ENCODE assay signal across 16 cellular contexts in genomic region chr19:44892932-44893331, GRCh38. TPM values are rescaled to one million over a fixed set of nuclear protein-coding genes. Genes with fewer than 3 reads are reported as not detected.
DNase-seq lines count a peak whose midpoint lies in the region; ATAC-seq and TF ChIP-seq lines count a peak whose summit lies in the region.
"Had no signal": no experiment of that assay in that cellular context is flagged by ENCODE, and none has a peak within 500 bp of the region (broad histone marks: within the 10 kb centered on the region; RNA-seq: fewer than 3 reads in every experiment).

No MANE protein-coding gene starts in this region.

- no peak for ATAC-seq in Right ventricle myocardium inferior
- no peak for ATAC-seq in heart right ventricle
- ATAC-seq in stimulated activated naive CD8-positive, alpha-beta T cell treated with anti-CD3 and anti-CD28 coated beads, Interleukin-15, amount 100 ng/mL, for 72 hours = no peak
- no peak for ATAC-seq in HG02678 (IDR thresholded peaks at IDR 0.05; ENCODE audit: unreplicated experiment)

- no peaks in the 10 kb centered on the region for H3K27me3 ChIP-seq in heart right ventricle

- H3K36me3 Mint-ChIP-seq in endothelial cell (ENCODE audit: low read depth, unreplicated experiment) = peaks cover 54% of the 10 kb centered on the region

- no peak for TF ChIP-seq CTCF in heart right ventricle (IDR thresholded peaks at IDR 0.05)
- no peak for TF ChIP-seq CTCF in RWPE1 (conservative IDR thresholded peaks at IDR 0.05; ENCODE audit: low read depth)
- TF ChIP-seq CTCF in endothelial cell (IDR thresholded peaks at IDR 0.05; ENCODE audit: unreplicated experiment) = no peak

- H3K27ac Mint-ChIP-seq in endothelial cell (ENCODE audit: unreplicated experiment) = peak overlapping the region; percentile 38
- peak overlapping the region; percentile 52 to 82 for H3K27ac Mint-ChIP-seq in stimulated activated naive CD8-positive, alpha-beta T cell treated with anti-CD3 and anti-CD28 coated beads, Interleukin-15, amount 100 ng/mL, for 72 hours

- H3K9me3 Mint-ChIP-seq in endothelial cell (ENCODE audit: unreplicated experiment) = no peaks in the 10 kb centered on the region
- H3K9me3 Mint-ChIP-seq in stimulated activated naive CD8-positive, alpha-beta T cell treated with anti-CD3 and anti-CD28 coated beads, Interleukin-15, amount 100 ng/mL, for 72 hours = no peaks in the 10 kb centered on the region

- peaks cover 16% of the 10 kb centered on the region for H3K4me1 Mint-ChIP-seq in endothelial cell (ENCODE audit: unreplicated experiment)
- peaks cover 55% of the 10 kb centered on the region for H3K4me1 Mint-ChIP-seq in stimulated activated naive CD8-positive, alpha-beta T cell treated with anti-CD3 and anti-CD28 coated beads, Interleukin-15, amount 100 ng/mL, for 72 hours

- no peaks in the 10 kb centered on the region for H3K9me3 ChIP-seq in heart right ventricle

- H3K4me3 ChIP-seq in heart right ventricle = no peak overlapping the region

- H3K4me1 ChIP-seq in heart right ventricle = peaks cover 13 to 28% (median 25%) of the 10 kb centered on the region in 9 donors

- H3K4me3 Mint-ChIP-seq in endothelial cell (ENCODE audit: unreplicated experiment) = peak overlapping the region; percentile 91
- H3K4me3 Mint-ChIP-seq in stimulated activated naive CD8-positive, alpha-beta T cell treated with anti-CD3 and anti-CD28 coated beads, Interleukin-15, amount 100 ng/mL, for 72 hours = peak overlapping the region; percentile 80 to 90

- peaks cover 0 to 68% (median 38%) of the 10 kb centered on the region in 9 donors for H3K36me3 ChIP-seq in heart right ventricle

- H3K27ac ChIP-seq in heart right ventricle (no peak overlapping the region), RWPE1 (peak overlapping the region; percentile 93)

- 84 to 90% methylated on average over 7 of the region's 7 CpGs for WGBS in heart right ventricle, 2 donors

- peak; percentile 9 for DNase-seq in Right ventricle myocardium inferior (ENCODE audit: missing footprints)
- no peak for DNase-seq in heart right ventricle
- DNase-seq in RWPE1 (ENCODE audit: low spot score) = no peak
- no peak for DNase-seq in endothelial cell (ENCODE audit: low spot score)
- DNase-seq in stimulated activated naive CD8-positive, alpha-beta T cell treated with anti-CD3 and anti-CD28 coated beads, Interleukin-15, amount 100 ng/mL, for 72 hours = no peak
- no peak for DNase-seq in GDM1 (lab: John Stamatoyannopoulos, UW)
- no peak for DNase-seq in NCI-H526 (lab: John Stamatoyannopoulos, UW)
- DNase-seq: activated CD4-positive, CD25-positive, alpha-beta regulatory T cell treated with anti-CD3 and anti-CD28 coated beads, Interleukin-2, amount 50 U/mL, for 72 hours; hippocampal formation; NCI-H2227 treated with DMSO at 0.1 percent for 48 hours had no signal

- intact Hi-C loops in Right ventricle myocardium inferior (cut with DNase I) = no loop called here
- intact Hi-C loops in heart right ventricle (cut with DNase I) = loop anchor here in 4 of 10 donors (5.0 to 10.0 kb wide), 2 partner anchors 46 to 282 kb away; partner anchors contain the start of genes NECTIN2 (in 3 of the 4), BLOC1S3 (in 1 of the 4) and TRAPPC6A (in 1 of the 4)

- CTCF ChIA-PET in RWPE1 (lab: Yijun Ruan, JAX) = interaction anchor here (1.2 kb wide), 1 partner anchor 11 kb away, joined by 4 read pairs; no protein-coding TSS in a partner anchor

- H3K27me3 Mint-ChIP-seq in endothelial cell (ENCODE audit: unreplicated experiment) = peaks cover 25% of the 10 kb centered on the region
- H3K27me3 Mint-ChIP-seq in stimulated activated naive CD8-positive, alpha-beta T cell treated with anti-CD3 and anti-CD28 coated beads, Interleukin-15, amount 100 ng/mL, for 72 hours = no peaks in the 10 kb centered on the region

- POLR2A ChIA-PET in RWPE1 (lab: Yijun Ruan, JAX; ENCODE audit: low non-redundant PET) = no interaction called here

RNA-seq across cellular contexts. Expression of gene TOMM40, which starts 1.9 kb away (rescaled TPM):
- total RNA-seq in Right ventricle myocardium inferior (45.3 TPM), heart right ventricle (10 to 100 TPM; 37.8 to 66.2 (median 43.9) TPM), endothelial cell (ENCODE audit: unreplicated experiment) (60.5 TPM)
- polyA plus RNA-seq in heart right ventricle = 10 to 100 TPM; 45.6 to 77.5 TPM

RNA-seq across cellular contexts. Expression of gene APOE, which starts 12.7 kb away (rescaled TPM):
- total RNA-seq in Right ventricle myocardium inferior = 9.9 TPM
- 10 to 100 TPM in 9 of 10 donors, 1 to 10 TPM in 1; 6.0 to 29.5 (median 20.6) TPM for total RNA-seq in heart right ventricle
- polyA plus RNA-seq in heart right ventricle = 10 to 100 TPM; 63.6 to 77.8 TPM
- total RNA-seq in endothelial cell (ENCODE audit: unreplicated experiment) = 258 TPM

RNA-seq across cellular contexts. Expression of gene APOC1, which starts 21.5 kb away (rescaled TPM):
- 1.4 TPM for total RNA-seq in Right ventricle myocardium inferior
- total RNA-seq in heart right ventricle = 10 to 100 TPM in 1 of 10 donors, 1 to 10 TPM in 4, not detected in 5; 1.4 to 13.5 (median 1.6) TPM
- 1 to 10 TPM; 3.6 to 5.3 TPM for polyA plus RNA-seq in heart right ventricle
- 44.8 TPM for total RNA-seq in endothelial cell (ENCODE audit: unreplicated experiment)

RNA-seq across cellular contexts. Expression of gene NECTIN2, which starts 46.8 kb away (rescaled TPM):
- total RNA-seq in Right ventricle myocardium inferior (41.8 TPM), heart right ventricle (10 to 100 TPM; 34.1 to 83.9 (median 46.5) TPM), endothelial cell (ENCODE audit: unreplicated experiment) (342 TPM)
- polyA plus RNA-seq in heart right ventricle = 10 to 100 TPM; 62.5 to 96.8 TPM

RNA-seq across cellular contexts. Expression of gene APOC4, which starts 49.1 kb away (rescaled TPM):
- total RNA-seq in Right ventricle myocardium inferior (not detected), heart right ventricle (not detected), endothelial cell (ENCODE audit: unreplicated experiment) (not detected)
- not detected for polyA plus RNA-seq in heart right ventricle
- total RNA-seq: endothelial cell of umbilical vein, LHCN-M2, lung microvascular endothelial cell, ureter had no signal
- polyA plus RNA-seq: BJ, endothelial cell of umbilical vein had no signal
